ENCODE assay signal across 12 cellular contexts in genomic region chr2:36287363-36288275, GRCh38.
DNase-seq lines count a peak whose midpoint lies in the region; ATAC-seq, FAIRE-seq and TF ChIP-seq lines count a peak whose summit lies in the region.
"Had no signal": no experiment of that assay in that cellular context is flagged by ENCODE, and none has a peak within 500 bp of the region (broad histone marks: within the 10 kb centered on the region; RNA-seq: fewer than 3 reads in every experiment).

No MANE protein-coding gene starts in this region.

- no peaks in the 10 kb centered on the region for H3K4me1 Mint-ChIP-seq in CD4-positive, alpha-beta T cell (ENCODE audit: low read depth)

- ATAC-seq in HG02981 (IDR thresholded peaks at IDR 0.05; ENCODE audit: unreplicated experiment), result peak; percentile 65
- ATAC-seq in CD4-positive, alpha-beta T cell (ENCODE audit: poor library complexity), result no peak
- ATAC-seq: left lobe of liver had no signal

- TF ChIP-seq POLR2A in sigmoid colon (IDR thresholded peaks at IDR 0.05), result no peak

- no peak for FAIRE-seq in bronchial epithelial cell (lab: Jason Lieb, UNC)

- no peaks in the 10 kb centered on the region for H3K27me3 Mint-ChIP-seq in CD4-positive, alpha-beta T cell

- H3K27ac Mint-ChIP-seq in CD4-positive, alpha-beta T cell, result no peak overlapping the region

- no peaks in the 10 kb centered on the region for H3K9me3 Mint-ChIP-seq in CD4-positive, alpha-beta T cell

- H3K27ac ChIP-seq in sigmoid colon, result no peak overlapping the region
- H3K27ac ChIP-seq in CD4-positive, alpha-beta T cell (ENCODE audit: low read depth, low read length), result no peak overlapping the region

- DNase-seq in activated CD4-positive, alpha-beta T cell treated with anti-CD3 and anti-CD28 coated beads, Interleukin-2, amount 50 U/mL, for 48 hours, result peak; percentile 15 to 37
- no peak for DNase-seq in activated CD4-positive, alpha-beta T cell treated with anti-CD3 and anti-CD28 coated beads, Interleukin-2, amount 50 U/mL, for 1 hour
- DNase-seq in bronchial epithelial cell (ENCODE audit: low read depth) (peak; percentile 81), sigmoid colon (no peak), GM10266 (ENCODE audit: extremely low spot score) (no peak)
- peak; percentile 5 to 36 (median 6) for DNase-seq in stimulated activated CD4-positive, alpha-beta T cell treated with anti-CD3 and anti-CD28 coated beads, TNF-alpha, amount 100 ng/mL, for 48 hours (ENCODE audit: low read depth in 3 of 3)
- no peak for DNase-seq in CD4-positive, alpha-beta T cell
- DNase-seq: cerebellar nuclear complex, NCI-H1092, NCI-H526 had no signal

- H3K27me3 ChIP-seq in bronchial epithelial cell (ENCODE audit: control insufficient read depth, insufficient read depth, low read length), result no peaks in the 10 kb centered on the region
- H3K27me3 ChIP-seq in sigmoid colon, result no peaks in the 10 kb centered on the region
- H3K27me3 ChIP-seq in CD4-positive, alpha-beta T cell (ENCODE audit: control insufficient read depth, insufficient read depth, low read length), result no peaks in the 10 kb centered on the region

- TF ChIP-seq CTCF in bronchial epithelial cell (IDR thresholded peaks at IDR 0.05; ENCODE audit: insufficient read depth, low read length, severe bottlenecking), result no peak
- no peak for TF ChIP-seq CTCF in sigmoid colon (IDR thresholded peaks at IDR 0.05)
- TF ChIP-seq CTCF in GM10266 (IDR thresholded peaks at IDR 0.05; ENCODE audit: control insufficient read depth, insufficient read depth, low read depth, missing control alignments), result no peak
- no peak for TF ChIP-seq CTCF in CD4-positive, alpha-beta T cell (IDR thresholded peaks at IDR 0.05)

- no peaks in the 10 kb centered on the region for H3K4me1 ChIP-seq in sigmoid colon

- H3K4me3 ChIP-seq in bronchial epithelial cell (ENCODE audit: low read depth, low read length), result no peak overlapping the region
- no peak overlapping the region for H3K4me3 ChIP-seq in sigmoid colon

- H3K36me3 ChIP-seq in bronchial epithelial cell (ENCODE audit: control insufficient read depth, insufficient read depth, low read length) (no peaks in the 10 kb centered on the region), sigmoid colon (no peaks in the 10 kb centered on the region)

- 74 to 79% methylated on average over 6 of the region's 6 CpGs for WGBS in sigmoid colon, 2 donors

- CTCF ChIA-PET in CD4-positive, alpha-beta T cell (lab: Charles Lee), result no interaction called here

- H3K9me3 ChIP-seq in sigmoid colon, result no peaks in the 10 kb centered on the region
- no peaks in the 10 kb centered on the region for H3K9me3 ChIP-seq in CD4-positive, alpha-beta T cell (ENCODE audit: control insufficient read depth, low read length)

- POLR2A ChIA-PET in CD4-positive, alpha-beta T cell (lab: Charles Lee), result no interaction called here

- intact Hi-C loops in sigmoid colon (cut with DNase I), result no loop called here
- intact Hi-C loops in CD4-positive, alpha-beta T cell (cut with DNase I, micrococcal nuclease), result no loop called here

- H3K36me3 Mint-ChIP-seq in CD4-positive, alpha-beta T cell (ENCODE audit: low read depth), result no peaks in the 10 kb centered on the region

- no peak for TF ChIP-seq EP300 in sigmoid colon (IDR thresholded peaks at IDR 0.05)

- no peak overlapping the region for H3K4me3 Mint-ChIP-seq in CD4-positive, alpha-beta T cell

Comparison
In these comparisons a context has a peak if more than half of its experiments do, and no peak if none do; other contexts are left out.
1. DNase-seq: peak in activated CD4-positive, alpha-beta T cell treated with anti-CD3 and anti-CD28 coated beads, Interleukin-2, amount 50 U/mL, for 48 hours (2 of 2), bronchial epithelial cell (single experiment) and stimulated activated CD4-positive, alpha-beta T cell treated with anti-CD3 and anti-CD28 coated beads, TNF-alpha, amount 100 ng/mL, for 48 hours (3 of 3); none in activated CD4-positive, alpha-beta T cell treated with anti-CD3 and anti-CD28 coated beads, Interleukin-2, amount 50 U/mL, for 1 hour (single experiment), sigmoid colon (single experiment), GM10266 (single experiment) and CD4-positive, alpha-beta T cell (0 of 10).